12 cellular contexts compared by ENCODE assay signal in genomic region chr22:47783433-47784366, GRCh38.
"Had no signal": no experiment of that assay in that cellular context is flagged by ENCODE, and none has a peak within 500 bp of the region (broad histone marks: within the 10 kb centered on the region; RNA-seq: fewer than 3 reads in every experiment).

No MANE protein-coding gene starts in this region.

- H3K27me3 ChIP-seq: pancreas had no signal

- H3K27ac Mint-ChIP-seq: activated naive CD4-positive, alpha-beta T cell treated with anti-CD3 and anti-CD28 coated beads, Interleukin-2, amount 50 U/mL, for 72 hours; effector memory CD8-positive, alpha-beta T cell; naive B cell; stimulated activated memory B cell treated with anti-CD40 and anti-IgM and Interleukin-4, amounts not matched to agents 10 μg/mL and 1 μg/mL and 100 μg/mL, for 72 hours; T-helper 17 cell had no signal

- H3K27ac ChIP-seq: epithelial cell of prostate, heart right ventricle, pancreas had no signal

- H3K4me3 Mint-ChIP-seq: activated T-cell treated with anti-CD3 and anti-CD28 coated beads, Interleukin-2, amount 50 U/mL, for 4 hours; effector memory CD8-positive, alpha-beta T cell; naive B cell; stimulated activated memory B cell treated with anti-CD40 and anti-IgM and Interleukin-4, amounts not matched to agents 10 μg/mL and 1 μg/mL and 100 μg/mL, for 72 hours; T-helper 17 cell had no signal

- H3K9me3 ChIP-seq: pancreas had no signal

- DNase-seq: activated CD4-positive, alpha-beta T cell treated with anti-CD3 and anti-CD28 coated beads, Interleukin-2, amount 50 U/mL, for 4 hours; activated effector memory CD4-positive, alpha-beta T cell treated with Interleukin-2 at 50 U/mL for 16 hours; activated T-cell treated with anti-CD3 and anti-CD28 coated beads, Interleukin-2, amount 50 U/mL, for 4 hours; caudate nucleus; effector memory CD8-positive, alpha-beta T cell; heart right ventricle; naive B cell; T-helper 17 cell had no signal

- H3K9me3 Mint-ChIP-seq: activated T-cell treated with anti-CD3 and anti-CD28 coated beads, Interleukin-2, amount 50 U/mL, for 4 hours; effector memory CD8-positive, alpha-beta T cell had no signal

- H3K36me3 Mint-ChIP-seq: naive B cell; stimulated activated memory B cell treated with anti-CD40 and anti-IgM and Interleukin-4, amounts not matched to agents 10 μg/mL and 1 μg/mL and 100 μg/mL, for 72 hours had no signal

- H3K36me3 ChIP-seq: heart right ventricle, pancreas had no signal

- H3K4me3 ChIP-seq: heart right ventricle, pancreas had no signal

- H3K4me1 ChIP-seq: heart right ventricle, pancreas had no signal

- H3K4me1 Mint-ChIP-seq: stimulated activated memory B cell treated with anti-CD40 and anti-IgM and Interleukin-4, amounts not matched to agents 10 μg/mL and 1 μg/mL and 100 μg/mL, for 72 hours had no signal
